In the genomic region with DNA sequence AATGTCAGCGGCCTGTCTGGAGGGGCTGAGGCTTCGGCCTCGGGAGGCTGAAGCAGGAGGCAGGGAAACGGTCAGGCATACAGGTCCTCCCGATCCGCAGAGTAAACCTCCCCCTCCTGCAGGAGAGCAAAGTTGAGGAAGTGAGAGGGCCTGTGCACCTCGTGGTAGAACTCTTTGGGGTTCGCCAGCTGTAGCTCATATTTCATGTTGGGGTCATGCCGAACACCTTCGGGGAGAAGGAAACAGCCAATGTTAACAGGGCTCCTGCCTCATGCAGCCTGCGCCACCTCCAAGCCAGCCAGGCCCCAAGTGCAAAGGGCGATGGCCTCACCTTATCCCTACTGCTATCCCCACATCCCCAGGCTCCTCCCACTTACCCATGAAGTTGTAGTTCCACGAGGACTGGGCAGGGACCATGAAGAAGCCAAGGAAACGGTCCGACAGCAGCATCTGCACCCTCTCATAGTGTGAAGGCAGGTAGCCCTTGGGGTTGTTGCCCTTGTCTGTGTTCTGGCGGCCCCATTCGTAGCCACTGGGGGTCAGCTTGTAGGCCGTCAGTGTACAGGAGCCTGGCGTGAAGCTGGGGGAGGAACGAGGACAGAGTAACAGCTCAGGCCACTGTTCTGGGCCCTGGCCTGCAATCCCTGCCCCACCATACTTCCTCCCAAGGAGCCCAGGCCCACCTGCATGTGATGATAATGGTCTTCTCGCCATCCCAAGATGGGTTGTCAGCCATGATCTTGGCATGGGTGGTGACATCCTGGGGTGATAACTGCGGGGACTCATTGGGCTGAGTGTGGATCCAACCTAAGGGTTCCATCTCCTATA, we compare ENCODE assay signal across 12 cellular contexts. TPM values are rescaled to one million over a fixed set of nuclear protein-coding genes. Genes with fewer than 3 reads are reported as not detected.
DNase-seq lines count a peak whose midpoint lies in the region; ATAC-seq, FAIRE-seq and TF ChIP-seq lines count a peak whose summit lies in the region.
"Had no signal": no experiment of that assay in that cellular context is flagged by ENCODE, and none has a peak within 500 bp of the region (broad histone marks: within the 10 kb centered on the region; RNA-seq: fewer than 3 reads in every experiment).

No MANE protein-coding gene starts in this region.

- H4K20me1 ChIP-seq in HepG2 (ENCODE audit: insufficient read depth, low read length), result peaks cover 6% of the 10 kb centered on the region; the same call in 1 of the 2 replicates

- WGBS in HepG2 (ENCODE audit: low lambda C conversion rate), result 87% methylated on average over 20 of the region's 22 CpGs
- 66 to 71% methylated on average over 18 to 22 of the region's 22 CpGs for WGBS in testis, 2 donors

- CTCF ChIA-PET in HepG2 (lab: Yijun Ruan, JAX; ENCODE audit: low intra/inter-chr PET ratio, low total read pairs), result no interaction called here

- peak overlapping the region in 2 of 3 experiments; percentile 24 to 74; a peak in 2 of 6 replicates for H3K4me3 ChIP-seq in HepG2 (replicated peaks in 1 of 3; ENCODE audit: insufficient read depth in 1 of 3, low read depth in 2 of 3, low read length in 3 of 3)
- no peak overlapping the region for H3K4me3 ChIP-seq in testis

- TF ChIP-seq RAD21 in HepG2 (CRISPR knock-in tag; IDR thresholded peaks at IDR 0.05), result no peak

- TF ChIP-seq EP300 in HepG2 (IDR thresholded peaks at IDR 0.05; ENCODE audit: low read depth in 2 of 2, low read length in 2 of 2) (no peak), HepG2 (CRISPR knock-in tag; IDR thresholded peaks at IDR 0.05; ENCODE audit: borderline replicate concordance) (no peak)

- no peaks in the 10 kb centered on the region for H3K9me3 ChIP-seq in HepG2 (ENCODE audit: low read length)
- H3K9me3 ChIP-seq in testis, result no peaks in the 10 kb centered on the region

- H3K27me3 ChIP-seq in HepG2 (ENCODE audit: control insufficient read depth in 1 of 2, insufficient read depth in 2 of 2, low read length in 2 of 2) (no peaks in the 10 kb centered on the region), testis (no peaks in the 10 kb centered on the region)

- BruUV-seq in HepG2 (replicated peaks; lab: Mats Ljungman, UMichigan), result TSS peak; percentile 49

- no peak for FAIRE-seq in HepG2 (lab: Jason Lieb, UNC)
- FAIRE-seq: GM18507 had no signal

- peak overlapping the region; percentile 81; the same call in 1 of the 2 replicates for H3K4me2 ChIP-seq in HepG2 (ENCODE audit: low read depth, low read length)

- intact Hi-C loops in HepG2 (cut with micrococcal nuclease; ENCODE audit: unreplicated experiment), result no loop called here
- intact Hi-C loops in testis (cut with DNase I; ENCODE audit: low total_unique reads), result no loop called here

- no peaks in the 10 kb centered on the region for H3K79me2 ChIP-seq in HepG2 (ENCODE audit: insufficient read depth, low read length)

- no peak; a peak in 1 of 4 replicates for TF ChIP-seq POLR2A in HepG2 (IDR thresholded peaks at IDR 0.05; ENCODE audit: insufficient read depth in 1 of 2, low read depth in 2 of 2, low read length in 2 of 2)
- no peak for TF ChIP-seq POLR2A in testis (IDR thresholded peaks at IDR 0.05)

- no peak overlapping the region for H2AFZ ChIP-seq in HepG2 (ENCODE audit: low read length)

- in situ Hi-C loops in HepG2 (cut with HindIII; ENCODE audit: extremely low pct_ligation_motif_present, low pct_unique_long_range_greater_than_20kb), result no loop called here

- POLR2A ChIA-PET in HepG2 (lab: Yijun Ruan, JAX), result interaction anchor here (1.5 to 3.8 kb wide), 11 partner anchors 10 to 179 kb away, joined by 4 to 42 read pairs (median 9); partner anchors contain the start of genes PRPF8, RPA1, SERPINF1 and SMYD4

- peaks cover 50% of the 10 kb centered on the region for H3K4me1 ChIP-seq in HepG2 (ENCODE audit: insufficient read depth, low read length)
- peaks cover 20% of the 10 kb centered on the region for H3K4me1 ChIP-seq in testis

- H3K27ac ChIP-seq in VCaP (peak overlapping the region; percentile 90), HepG2 (ENCODE audit: extremely low read length, insufficient read depth, low read length) (peak overlapping the region; percentile 93), testis (peak overlapping the region; percentile 78 to 94)

- TF ChIP-seq CTCF in VCaP (conservative IDR thresholded peaks at IDR 0.05), result no peak
- no peak for TF ChIP-seq CTCF in HepG2 (CRISPR knock-in tag; IDR thresholded peaks at IDR 0.05)
- no peak for TF ChIP-seq CTCF in testis (IDR thresholded peaks at IDR 0.05)

- H3K36me3 ChIP-seq in HepG2 (replicated peaks in 1 of 2; ENCODE audit: control insufficient read depth in 1 of 2, insufficient read depth in 2 of 2, low read length in 2 of 2) (peaks cover 32 to 48% of the 10 kb centered on the region in 2 experiments), testis (ENCODE audit: low read depth, missing control alignments) (peaks cover 4% of the 10 kb centered on the region)

- no peak for ATAC-seq in HepG2
- ATAC-seq in HG03378 (IDR thresholded peaks at IDR 0.05; ENCODE audit: unreplicated experiment), result no peak

- peak overlapping the region; percentile 89; the same call in 1 of the 2 replicates for H3K9ac ChIP-seq in HepG2 (ENCODE audit: insufficient read depth, low read depth, low read length)

- DNase-seq in DMS53 (lab: John Stamatoyannopoulos, UW) (peak; percentile 20), DMS53 treated with DMSO at 0.1 percent for 48 hours (lab: John Stamatoyannopoulos, UW; ENCODE audit: unreplicated experiment) (no peak), HepG2 (ENCODE audit: low spot score) (no peak), testis (no peak), NCI-H1105 (lab: John Stamatoyannopoulos, UW) (no peak), RPMI8226 (no peak)
- DNase-seq: 8988T, NCI-H2029, T1000 had no signal

RNA-seq across cellular contexts. Expression of gene RILP, which starts 1.3 kb away (rescaled TPM):
- total RNA-seq in HepG2 (2016; rRNA removed; fragmentation: Illumina TruSeq; extraction: Trizol) (4.7 and 6.6 TPM in 2 replicates), testis (10 to 100 TPM; 30.6 to 32.5 TPM)
- total RNA-seq in HepG2 (2016; cell fraction: cytosol; rRNA removed; fragmentation: Illumina TruSeq; extraction: Trizol; ENCODE audit: low read depth), result 19.7 and 24.4 TPM in 2 replicates
- 5.0 and 7.1 TPM in 2 replicates for total RNA-seq in HepG2 (2016; cell fraction: insoluble cytoplasmic fraction; rRNA removed; fragmentation: Illumina TruSeq; extraction: Trizol)
- 13.1 and 14.3 TPM in 2 replicates for total RNA-seq in HepG2 (2016; cell fraction: membrane; rRNA removed; fragmentation: Illumina TruSeq; extraction: Trizol)
- 3.3 and 3.9 TPM in 2 replicates for total RNA-seq in HepG2 (2016; cell fraction: nucleus; rRNA removed; fragmentation: Illumina TruSeq; extraction: Trizol)
- polyA plus RNA-seq in HepG2 (2011; rRNA removed) (8.1 and 9.4 TPM in 2 replicates), testis (ENCODE audit: insufficient read depth, low read depth, low replicate concordance) (8.4 TPM)
- 4.3 and 6.7 TPM in 2 replicates for polyA plus RNA-seq in HepG2 (2011; cell fraction: cytosol; rRNA removed)
- polyA plus RNA-seq in HepG2 (2011; cell fraction: nucleus; rRNA removed), result 19.2 and 23.3 TPM in 2 replicates
- polyA plus RNA-seq in HepG2 (2012), result 4.5 and 5.2 TPM in 2 replicates
- polyA plus RNA-seq in HepG2 (2016; cell fraction: cytosol; fragmentation: Illumina TruSeq; extraction: Trizol; ENCODE audit: low read depth), result 24.9 and 29.6 TPM in 2 replicates
- polyA plus RNA-seq in HepG2 (2016; cell fraction: insoluble cytoplasmic fraction; fragmentation: Illumina TruSeq; extraction: Trizol; ENCODE audit: low read depth), result 3.9 and 6.6 TPM in 2 replicates
- polyA plus RNA-seq in HepG2 (2016; cell fraction: membrane; fragmentation: Illumina TruSeq; extraction: Trizol; ENCODE audit: low read depth), result 12.1 and 14.0 TPM in 2 replicates
- 6.7 and 7.6 TPM in 2 replicates for polyA plus RNA-seq in HepG2 (2016; cell fraction: nucleus; fragmentation: Illumina TruSeq; extraction: Trizol; ENCODE audit: insufficient read depth, low read depth)
- 5.6 and 7.3 TPM in 2 replicates for polyA minus RNA-seq in HepG2 (2011; rRNA and poly(A)+ RNA removed; ENCODE audit: low replicate concordance)
- 5.0 TPM in 2 replicates for polyA minus RNA-seq in HepG2 (2011; cell fraction: cytosol; rRNA and poly(A)+ RNA removed)
- 6.0 and 9.0 TPM in 2 replicates for polyA minus RNA-seq in HepG2 (2011; cell fraction: nucleus; rRNA and poly(A)+ RNA removed)

RNA-seq across cellular contexts. Expression of gene SCARF1, which starts 5.4 kb away (rescaled TPM):
- total RNA-seq in HepG2 (2016; rRNA removed; fragmentation: Illumina TruSeq; extraction: Trizol) (0.24 TPM in 1 of 2 replicates, not detected in the other), testis (10 to 100 TPM in 1 of 2 donors, 1 to 10 TPM in 1; 9.3 to 11.6 TPM)
- total RNA-seq in HepG2 (2016; cell fraction: cytosol; rRNA removed; fragmentation: Illumina TruSeq; extraction: Trizol; ENCODE audit: low read depth), result 0.09 TPM in 1 of 2 replicates, not detected in the other
- 0.04 TPM in 1 of 2 replicates, not detected in the other for total RNA-seq in HepG2 (2016; cell fraction: insoluble cytoplasmic fraction; rRNA removed; fragmentation: Illumina TruSeq; extraction: Trizol)
- total RNA-seq in HepG2 (2016; cell fraction: membrane; rRNA removed; fragmentation: Illumina TruSeq; extraction: Trizol), result 0.07 and 0.09 TPM in 2 replicates
- 0.16 and 0.34 TPM in 2 replicates for total RNA-seq in HepG2 (2016; cell fraction: nucleus; rRNA removed; fragmentation: Illumina TruSeq; extraction: Trizol)
- polyA plus RNA-seq in HepG2 (2011; rRNA removed) (0.71 and 0.72 TPM in 2 replicates), testis (ENCODE audit: insufficient read depth, low read depth, low replicate concordance) (4.7 TPM)
- 0.17 and 0.25 TPM in 2 replicates for polyA plus RNA-seq in HepG2 (2011; cell fraction: cytosol; rRNA removed)
- 7.1 and 9.1 TPM in 2 replicates for polyA plus RNA-seq in HepG2 (2011; cell fraction: nucleus; rRNA removed)
- 0.39 and 0.59 TPM in 2 replicates for polyA plus RNA-seq in HepG2 (2012)
- polyA plus RNA-seq in HepG2 (2016; cell fraction: cytosol; fragmentation: Illumina TruSeq; extraction: Trizol; ENCODE audit: low read depth), result not detected in 2 replicates
- not detected in 2 replicates for polyA plus RNA-seq in HepG2 (2016; cell fraction: insoluble cytoplasmic fraction; fragmentation: Illumina TruSeq; extraction: Trizol; ENCODE audit: low read depth)
- not detected in 2 replicates for polyA plus RNA-seq in HepG2 (2016; cell fraction: membrane; fragmentation: Illumina TruSeq; extraction: Trizol; ENCODE audit: low read depth)
- 0.44 and 0.51 TPM in 2 replicates for polyA plus RNA-seq in HepG2 (2016; cell fraction: nucleus; fragmentation: Illumina TruSeq; extraction: Trizol; ENCODE audit: insufficient read depth, low read depth)
- polyA minus RNA-seq in HepG2 (2011; rRNA and poly(A)+ RNA removed; ENCODE audit: low replicate concordance), result 0.23 and 0.68 TPM in 2 replicates
- polyA minus RNA-seq in HepG2 (2011; cell fraction: cytosol; rRNA and poly(A)+ RNA removed), result not detected in 2 replicates
- polyA minus RNA-seq in HepG2 (2011; cell fraction: nucleus; rRNA and poly(A)+ RNA removed), result 0.99 and 1.5 TPM in 2 replicates

RNA-seq across cellular contexts. Expression of gene SLC43A2, which starts 22.3 kb away (rescaled TPM):
- 3.3 and 7.3 TPM in 2 replicates for total RNA-seq in HepG2 (2016; rRNA removed; fragmentation: Illumina TruSeq; extraction: Trizol)
- total RNA-seq in HepG2 (2016; cell fraction: cytosol; rRNA removed; fragmentation: Illumina TruSeq; extraction: Trizol; ENCODE audit: low read depth), result 0.97 and 1.3 TPM in 2 replicates
- total RNA-seq in HepG2 (2016; cell fraction: insoluble cytoplasmic fraction; rRNA removed; fragmentation: Illumina TruSeq; extraction: Trizol), result 2.0 and 8.1 TPM in 2 replicates
- 4.2 and 4.8 TPM in 2 replicates for total RNA-seq in HepG2 (2016; cell fraction: membrane; rRNA removed; fragmentation: Illumina TruSeq; extraction: Trizol)
- 6.5 and 9.2 TPM in 2 replicates for total RNA-seq in HepG2 (2016; cell fraction: nucleus; rRNA removed; fragmentation: Illumina TruSeq; extraction: Trizol)
- 20.0 and 26.7 TPM in 2 replicates for polyA plus RNA-seq in HepG2 (2011; rRNA removed)
- polyA plus RNA-seq in HepG2 (2011; cell fraction: cytosol; rRNA removed), result 24.6 and 32.6 TPM in 2 replicates
- polyA plus RNA-seq in HepG2 (2011; cell fraction: nucleus; rRNA removed), result 23.0 and 27.0 TPM in 2 replicates
- 23.6 and 32.7 TPM in 2 replicates for polyA plus RNA-seq in HepG2 (2012)
- polyA plus RNA-seq in HepG2 (2016; cell fraction: cytosol; fragmentation: Illumina TruSeq; extraction: Trizol; ENCODE audit: low read depth), result 1.1 and 1.6 TPM in 2 replicates
- 3.0 and 4.3 TPM in 2 replicates for polyA plus RNA-seq in HepG2 (2016; cell fraction: insoluble cytoplasmic fraction; fragmentation: Illumina TruSeq; extraction: Trizol; ENCODE audit: low read depth)
- 2.7 and 2.9 TPM in 2 replicates for polyA plus RNA-seq in HepG2 (2016; cell fraction: membrane; fragmentation: Illumina TruSeq; extraction: Trizol; ENCODE audit: low read depth)
- polyA plus RNA-seq in HepG2 (2016; cell fraction: nucleus; fragmentation: Illumina TruSeq; extraction: Trizol; ENCODE audit: insufficient read depth, low read depth), result 12.1 and 13.4 TPM in 2 replicates
- polyA minus RNA-seq in HepG2 (2011; rRNA and poly(A)+ RNA removed; ENCODE audit: low replicate concordance), result 35.9 and 121 TPM in 2 replicates
- polyA minus RNA-seq in HepG2 (2011; cell fraction: cytosol; rRNA and poly(A)+ RNA removed), result 22.7 and 26.1 TPM in 2 replicates
- polyA minus RNA-seq in HepG2 (2011; cell fraction: nucleus; rRNA and poly(A)+ RNA removed), result 18.9 and 19.1 TPM in 2 replicates
- total RNA-seq in testis, result 10 to 100 TPM; 12.4 to 15.7 TPM
- 11.7 TPM for polyA plus RNA-seq in testis (ENCODE audit: insufficient read depth, low read depth, low replicate concordance)

RNA-seq across cellular contexts. Expression of gene PRPF8, which starts 33.7 kb away (rescaled TPM):
- total RNA-seq in HepG2 (2016; rRNA removed; fragmentation: Illumina TruSeq; extraction: Trizol) (112 and 318 TPM in 2 replicates), testis (100 to 1,000 TPM; 307 to 325 TPM)
- 27.9 and 29.6 TPM in 2 replicates for total RNA-seq in HepG2 (2016; cell fraction: cytosol; rRNA removed; fragmentation: Illumina TruSeq; extraction: Trizol; ENCODE audit: low read depth)
- 104 and 284 TPM in 2 replicates for total RNA-seq in HepG2 (2016; cell fraction: insoluble cytoplasmic fraction; rRNA removed; fragmentation: Illumina TruSeq; extraction: Trizol)
- total RNA-seq in HepG2 (2016; cell fraction: membrane; rRNA removed; fragmentation: Illumina TruSeq; extraction: Trizol), result 59.5 and 61.6 TPM in 2 replicates
- total RNA-seq in HepG2 (2016; cell fraction: nucleus; rRNA removed; fragmentation: Illumina TruSeq; extraction: Trizol), result 124 and 135 TPM in 2 replicates
- polyA plus RNA-seq in HepG2 (2011; rRNA removed) (179 and 195 TPM in 2 replicates), testis (ENCODE audit: insufficient read depth, low read depth, low replicate concordance) (315 TPM)
- 79.1 and 90.7 TPM in 2 replicates for polyA plus RNA-seq in HepG2 (2011; cell fraction: cytosol; rRNA removed)
- polyA plus RNA-seq in HepG2 (2011; cell fraction: nucleus; rRNA removed), result 265 and 296 TPM in 2 replicates
- polyA plus RNA-seq in HepG2 (2012), result 129 and 145 TPM in 2 replicates
- polyA plus RNA-seq in HepG2 (2016; cell fraction: cytosol; fragmentation: Illumina TruSeq; extraction: Trizol; ENCODE audit: low read depth), result 15.0 and 17.7 TPM in 2 replicates
- polyA plus RNA-seq in HepG2 (2016; cell fraction: insoluble cytoplasmic fraction; fragmentation: Illumina TruSeq; extraction: Trizol; ENCODE audit: low read depth), result 300 and 377 TPM in 2 replicates
- 37.4 and 39.7 TPM in 2 replicates for polyA plus RNA-seq in HepG2 (2016; cell fraction: membrane; fragmentation: Illumina TruSeq; extraction: Trizol; ENCODE audit: low read depth)
- polyA plus RNA-seq in HepG2 (2016; cell fraction: nucleus; fragmentation: Illumina TruSeq; extraction: Trizol; ENCODE audit: insufficient read depth, low read depth), result 245 and 257 TPM in 2 replicates
- 401 and 410 TPM in 2 replicates for polyA minus RNA-seq in HepG2 (2011; rRNA and poly(A)+ RNA removed; ENCODE audit: low replicate concordance)
- polyA minus RNA-seq in HepG2 (2011; cell fraction: cytosol; rRNA and poly(A)+ RNA removed), result 275 and 377 TPM in 2 replicates
- polyA minus RNA-seq in HepG2 (2011; cell fraction: nucleus; rRNA and poly(A)+ RNA removed), result 189 and 229 TPM in 2 replicates

RNA-seq across cellular contexts. Expression of gene TLCD2, which starts 59.2 kb away (rescaled TPM):
- total RNA-seq in HepG2 (2016; rRNA removed; fragmentation: Illumina TruSeq; extraction: Trizol) (0.84 and 1.1 TPM in 2 replicates), testis (1 to 10 TPM; 1.2 to 2.0 TPM)
- total RNA-seq in HepG2 (2016; cell fraction: cytosol; rRNA removed; fragmentation: Illumina TruSeq; extraction: Trizol; ENCODE audit: low read depth), result 0.26 and 0.40 TPM in 2 replicates
- 0.92 and 1.3 TPM in 2 replicates for total RNA-seq in HepG2 (2016; cell fraction: insoluble cytoplasmic fraction; rRNA removed; fragmentation: Illumina TruSeq; extraction: Trizol)
- total RNA-seq in HepG2 (2016; cell fraction: membrane; rRNA removed; fragmentation: Illumina TruSeq; extraction: Trizol), result 0.86 and 1.1 TPM in 2 replicates
- total RNA-seq in HepG2 (2016; cell fraction: nucleus; rRNA removed; fragmentation: Illumina TruSeq; extraction: Trizol), result 0.84 and 0.94 TPM in 2 replicates
- polyA plus RNA-seq in HepG2 (2011; rRNA removed) (0.90 and 1.2 TPM in 2 replicates), testis (ENCODE audit: insufficient read depth, low read depth, low replicate concordance) (1.1 TPM)
- 0.56 and 0.73 TPM in 2 replicates for polyA plus RNA-seq in HepG2 (2011; cell fraction: cytosol; rRNA removed)
- 0.92 and 1.4 TPM in 2 replicates for polyA plus RNA-seq in HepG2 (2011; cell fraction: nucleus; rRNA removed)
- 0.78 and 1.3 TPM in 2 replicates for polyA plus RNA-seq in HepG2 (2012)
- polyA plus RNA-seq in HepG2 (2016; cell fraction: cytosol; fragmentation: Illumina TruSeq; extraction: Trizol; ENCODE audit: low read depth), result 0.23 and 0.25 TPM in 2 replicates
- 0.71 and 0.74 TPM in 2 replicates for polyA plus RNA-seq in HepG2 (2016; cell fraction: insoluble cytoplasmic fraction; fragmentation: Illumina TruSeq; extraction: Trizol; ENCODE audit: low read depth)
- 0.47 and 0.49 TPM in 2 replicates for polyA plus RNA-seq in HepG2 (2016; cell fraction: membrane; fragmentation: Illumina TruSeq; extraction: Trizol; ENCODE audit: low read depth)
- 1.4 and 1.5 TPM in 2 replicates for polyA plus RNA-seq in HepG2 (2016; cell fraction: nucleus; fragmentation: Illumina TruSeq; extraction: Trizol; ENCODE audit: insufficient read depth, low read depth)
- 1.6 and 2.6 TPM in 2 replicates for polyA minus RNA-seq in HepG2 (2011; rRNA and poly(A)+ RNA removed; ENCODE audit: low replicate concordance)
- 0.53 and 1.3 TPM in 2 replicates for polyA minus RNA-seq in HepG2 (2011; cell fraction: cytosol; rRNA and poly(A)+ RNA removed)
- polyA minus RNA-seq in HepG2 (2011; cell fraction: nucleus; rRNA and poly(A)+ RNA removed), result 1.3 and 1.6 TPM in 2 replicates

Comparison
In these comparisons a context has a peak if more than half of its experiments do, and no peak if none do; other contexts are left out.
1. H3K4me3 ChIP-seq: peak in HepG2 (2 of 3); none in testis (0 of 2).
2. Peak in every context shown above with its lines, with median percentiles within 50 percentile points of each other: H3K27ac ChIP-seq.